In the genomic region with DNA sequence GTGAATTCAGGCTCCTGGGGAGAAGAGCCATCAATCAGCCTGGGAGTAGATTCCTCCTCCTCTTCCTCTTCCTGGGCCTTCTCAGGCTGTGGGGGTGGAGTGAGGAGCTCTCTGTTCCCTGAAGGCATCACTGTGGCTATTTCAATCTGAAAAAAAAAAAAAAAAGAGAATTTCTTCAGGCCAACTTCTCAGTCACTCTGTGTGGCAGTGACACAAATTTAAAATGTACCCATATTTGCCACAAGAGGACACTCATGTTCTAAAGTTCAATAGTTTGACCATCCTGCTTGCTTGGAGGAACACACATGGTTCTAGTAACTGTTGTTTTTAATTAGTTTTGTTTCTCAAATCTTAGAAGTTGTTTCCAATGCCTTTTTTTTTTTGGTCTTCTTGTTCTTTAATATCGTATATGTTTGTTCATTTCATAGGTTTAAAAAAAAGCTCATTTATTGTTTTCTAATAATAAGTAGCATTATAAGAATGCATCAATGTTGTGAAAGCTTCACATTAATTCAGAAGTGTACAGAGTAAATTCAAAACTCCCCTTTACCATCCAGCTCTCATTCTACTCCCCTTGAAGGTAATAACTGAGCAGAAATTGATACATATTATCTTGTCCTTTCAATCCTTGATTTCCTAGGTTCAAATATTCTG, we compare ENCODE assay signal across 8 cellular contexts. TPM values are rescaled to one million over a fixed set of nuclear protein-coding genes. Genes with fewer than 3 reads are reported as not detected.
DNase-seq lines count a peak whose midpoint lies in the region; ATAC-seq, FAIRE-seq and TF ChIP-seq lines count a peak whose summit lies in the region.

No MANE protein-coding gene starts in this region.

- peaks cover 15% of the 10 kb centered on the region for H3K4me1 ChIP-seq in ACC112 (ENCODE audit: control insufficient read depth, insufficient read depth, low read length, unreplicated experiment)
- H3K4me1 ChIP-seq in thyroid gland: no peaks in the 10 kb centered on the region

- intact Hi-C loops in thyroid gland (cut with DNase I): no loop called here

- TF ChIP-seq POLR2A in thyroid gland (IDR thresholded peaks at IDR 0.05): no peak

- 54 to 58% methylated on average over 1 of the region's 1 CpG for WGBS in thyroid gland, 2 donors

- no peaks in the 10 kb centered on the region for H3K79me2 ChIP-seq in ACC112 (ENCODE audit: control insufficient read depth, insufficient read depth, low read length, unreplicated experiment)

- in situ Hi-C loops in astrocyte of the spinal cord (cut with HindIII; ENCODE audit: low sequenced_read_pairs): no loop called here

- peak; percentile 98 for FAIRE-seq in islet of Langerhans (lab: Jason Lieb, UNC)

- H3K36me3 ChIP-seq in ACC112 (ENCODE audit: insufficient read depth, low read length): no peaks in the 10 kb centered on the region
- H3K36me3 ChIP-seq in thyroid gland: no peaks in the 10 kb centered on the region

- no peak overlapping the region for H3K27ac ChIP-seq in ACC112 (ENCODE audit: low read depth, low read length)
- no peak overlapping the region for H3K27ac ChIP-seq in thyroid gland

- ATAC-seq in GM18499 (IDR thresholded peaks at IDR 0.05; ENCODE audit: insufficient read depth, unreplicated experiment): peak; percentile 89
- peak; percentile 80 for ATAC-seq in HG02852 (IDR thresholded peaks at IDR 0.05; ENCODE audit: unreplicated experiment)

- DNase-seq in NCI-H2029 treated with DMSO at 0.1 percent for 48 hours (lab: John Stamatoyannopoulos, UW) (peak; percentile 12), astrocyte of the spinal cord (ENCODE audit: low read depth, low spot score) (peak; percentile 74), thyroid gland (no peak)
- DNase-seq in stimulated activated CD4-positive, alpha-beta T cell treated with anti-CD3 and anti-CD28 coated beads, Interleukin-2, amount 100 ng/mL, for 24 hours: no peak

- H3K4me3 ChIP-seq in ACC112 (ENCODE audit: low read depth, low read length): no peak overlapping the region
- no peak overlapping the region for H3K4me3 ChIP-seq in astrocyte of the spinal cord (ENCODE audit: low read depth, low read length)
- no peak overlapping the region for H3K4me3 ChIP-seq in thyroid gland (replicated peaks in 1 of 3)

- TF ChIP-seq CTCF in astrocyte of the spinal cord (IDR thresholded peaks at IDR 0.05; ENCODE audit: low read depth, low read length): peak; percentile 66
- TF ChIP-seq CTCF in thyroid gland (IDR thresholded peaks at IDR 0.05): peak in 4 of 6 experiments; percentile 17 to 68 (median 55)

- H3K27me3 ChIP-seq in ACC112 (ENCODE audit: insufficient read depth, low read length) (no peaks in the 10 kb centered on the region), thyroid gland (no peaks in the 10 kb centered on the region)

- no peaks in the 10 kb centered on the region for H3K9me3 ChIP-seq in thyroid gland

- peak overlapping the region; percentile 5 for H2AFZ ChIP-seq in ACC112 (ENCODE audit: low read length, unreplicated experiment)

RNA-seq across cellular contexts. Expression of a gene that starts 23.3 kb away (rescaled TPM):
- total RNA-seq in thyroid gland: under 1 TPM in 1 of 4 donors, not detected in 3; 0.27 TPM

RNA-seq across cellular contexts. Expression of a gene that starts 26.5 kb away (rescaled TPM):
- not detected for total RNA-seq in thyroid gland

Comparison
In these comparisons a context has a peak if more than half of its experiments do, and no peak if none do; other contexts are left out.
1. DNase-seq: peak in NCI-H2029 treated with DMSO at 0.1 percent for 48 hours (single experiment) and astrocyte of the spinal cord (single experiment); none in thyroid gland (0 of 2) and stimulated activated CD4-positive, alpha-beta T cell treated with anti-CD3 and anti-CD28 coated beads, Interleukin-2, amount 100 ng/mL, for 24 hours (0 of 2).